ENCODE assay signal across 1 cellular context in the genomic region with DNA sequence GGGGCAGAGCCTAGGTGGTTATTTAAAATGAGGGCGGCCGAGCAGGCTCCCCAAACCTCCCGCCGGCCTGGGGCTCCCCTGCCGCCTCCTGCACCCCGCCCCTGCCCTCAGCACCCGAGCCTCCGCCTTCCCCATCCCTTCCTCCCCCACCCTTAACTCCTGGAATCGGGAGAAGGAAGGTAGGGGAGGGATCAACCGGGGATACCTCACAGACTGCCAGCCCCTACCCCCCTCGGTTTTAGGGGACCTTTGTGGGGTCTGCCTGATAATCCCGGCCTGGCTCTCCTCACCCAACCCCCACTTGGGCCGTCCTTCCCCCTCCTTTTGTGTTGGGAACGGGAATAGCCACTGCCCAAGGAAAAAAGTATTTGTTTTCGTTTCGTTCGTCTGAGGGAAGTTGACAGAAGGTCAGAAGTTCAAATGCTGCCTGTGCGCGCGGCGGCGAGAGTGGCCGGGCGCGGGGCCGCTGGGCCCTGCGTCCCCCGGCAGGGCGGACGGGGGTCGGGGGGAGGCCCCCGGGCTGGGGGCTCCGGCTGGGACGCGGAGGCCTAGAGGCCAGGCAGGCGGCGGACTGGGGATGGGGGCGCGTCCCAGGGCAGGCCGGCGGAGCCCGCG.
TF ChIP-seq lines count a peak whose summit lies in the region.

No MANE protein-coding gene starts in this region.

TF ChIP-seq in HepG2, 621 proteins besides CTCF, POLR2A, EP300 and RAD21 (continued from another document):
- TF ChIP-seq, protein P1, sequence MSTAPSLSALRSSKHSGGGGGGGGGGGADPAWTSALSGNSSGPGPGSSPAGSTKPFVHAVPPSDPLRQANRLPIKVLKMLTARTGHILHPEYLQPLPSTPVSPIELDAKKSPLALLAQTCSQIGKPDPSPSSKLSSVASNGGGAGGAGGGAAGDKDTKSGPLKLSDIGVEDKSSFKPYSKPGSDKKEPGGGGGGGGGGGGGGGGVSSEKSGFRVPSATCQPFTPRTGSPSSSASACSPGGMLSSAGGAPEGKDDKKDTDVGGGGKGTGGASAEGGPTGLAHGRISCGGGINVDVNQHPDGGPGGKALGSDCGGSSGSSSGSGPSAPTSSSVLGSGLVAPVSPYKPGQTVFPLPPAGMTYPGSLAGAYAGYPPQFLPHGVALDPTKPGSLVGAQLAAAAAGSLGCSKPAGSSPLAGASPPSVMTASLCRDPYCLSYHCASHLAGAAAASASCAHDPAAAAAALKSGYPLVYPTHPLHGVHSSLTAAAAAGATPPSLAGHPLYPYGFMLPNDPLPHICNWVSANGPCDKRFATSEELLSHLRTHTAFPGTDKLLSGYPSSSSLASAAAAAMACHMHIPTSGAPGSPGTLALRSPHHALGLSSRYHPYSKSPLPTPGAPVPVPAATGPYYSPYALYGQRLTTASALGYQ (CRISPR knock-in tag; IDR thresholded peaks at IDR 0.05): no peak
- TF ChIP-seq ZNF564 (CRISPR knock-in tag; IDR thresholded peaks at IDR 0.05) (0 out of 2 replicates have a peak, but pooled peaks have one; percentile 25), ZNF3 (CRISPR knock-in tag; IDR thresholded peaks at IDR 0.05) (no peak), KAT7 (CRISPR knock-in tag; IDR thresholded peaks at IDR 0.05; ENCODE audit: borderline replicate concordance) (no peak), ZNF235 (CRISPR knock-in tag; IDR thresholded peaks at IDR 0.05; ENCODE audit: borderline replicate concordance) (no peak), NRL (CRISPR knock-in tag; IDR thresholded peaks at IDR 0.05; ENCODE audit: borderline replicate concordance) (no peak), ZNF747 (CRISPR knock-in tag; IDR thresholded peaks at IDR 0.05; ENCODE audit: borderline replicate concordance) (no peak), ZNF546 (CRISPR knock-in tag; conservative IDR thresholded peaks at IDR 0.05) (peak; percentile 33; the same call in 1 of the 2 replicates), AKAP8 (CRISPR knock-in tag; IDR thresholded peaks at IDR 0.05) (peak; percentile 3; the same call in 1 of the 2 replicates), ZNF44 (CRISPR knock-in tag; IDR thresholded peaks at IDR 0.05) (no peak), ZNF124 (CRISPR knock-in tag; IDR thresholded peaks at IDR 0.05) (no peak), HDAC1 (CRISPR knock-in tag; IDR thresholded peaks at IDR 0.05) (peak; percentile 11; the same call in 1 of the 2 replicates), GABPB1 (CRISPR knock-in tag; IDR thresholded peaks at IDR 0.05) (peak; percentile 9; the same call in 1 of the 2 replicates), ASH2L (IDR thresholded peaks at IDR 0.05; ENCODE audit: insufficient read length, low read depth, low read length) (peak; percentile 7), ZNF891 (CRISPR knock-in tag; IDR thresholded peaks at IDR 0.05) (no peak), BCL6 (CRISPR knock-in tag; IDR thresholded peaks at IDR 0.05) (peak; percentile 66; the same call in 1 of the 2 replicates), PCBP1 (IDR thresholded peaks at IDR 0.05; ENCODE audit: borderline replicate concordance, low read depth, low read length) (0 out of 2 replicates have a peak, but pooled peaks have one; percentile 14), KLF15 (CRISPR knock-in tag; IDR thresholded peaks at IDR 0.05; ENCODE audit: borderline replicate concordance) (peak; percentile 4; the same call in 1 of the 2 replicates), FOSL1 (CRISPR knock-in tag; IDR thresholded peaks at IDR 0.05; ENCODE audit: borderline replicate concordance) (0 out of 2 replicates have a peak, but pooled peaks have one; percentile 1), JARID2 (CRISPR knock-in tag; IDR thresholded peaks at IDR 0.05; ENCODE audit: insufficient replicate concordance) (no peak), ZNF446 (CRISPR knock-in tag; IDR thresholded peaks at IDR 0.05) (0 out of 2 replicates have a peak, but pooled peaks have one; percentile 6), PRPF4 (IDR thresholded peaks at IDR 0.05; ENCODE audit: low read depth, low read length, poor library complexity, severe bottlenecking) (peak; percentile 77), NR2F6 (IDR thresholded peaks at IDR 0.05) (peak; percentile 67; the same call in 1 of the 2 replicates), NR2F6 (CRISPR knock-in tag; IDR thresholded peaks at IDR 0.05) (peak; percentile 73), NR2F1 (CRISPR knock-in tag; IDR thresholded peaks at IDR 0.05) (peak in 1 of 2 experiments; percentile 18; a peak in 2 of 4 replicates)
- TF ChIP-seq, protein P2, sequence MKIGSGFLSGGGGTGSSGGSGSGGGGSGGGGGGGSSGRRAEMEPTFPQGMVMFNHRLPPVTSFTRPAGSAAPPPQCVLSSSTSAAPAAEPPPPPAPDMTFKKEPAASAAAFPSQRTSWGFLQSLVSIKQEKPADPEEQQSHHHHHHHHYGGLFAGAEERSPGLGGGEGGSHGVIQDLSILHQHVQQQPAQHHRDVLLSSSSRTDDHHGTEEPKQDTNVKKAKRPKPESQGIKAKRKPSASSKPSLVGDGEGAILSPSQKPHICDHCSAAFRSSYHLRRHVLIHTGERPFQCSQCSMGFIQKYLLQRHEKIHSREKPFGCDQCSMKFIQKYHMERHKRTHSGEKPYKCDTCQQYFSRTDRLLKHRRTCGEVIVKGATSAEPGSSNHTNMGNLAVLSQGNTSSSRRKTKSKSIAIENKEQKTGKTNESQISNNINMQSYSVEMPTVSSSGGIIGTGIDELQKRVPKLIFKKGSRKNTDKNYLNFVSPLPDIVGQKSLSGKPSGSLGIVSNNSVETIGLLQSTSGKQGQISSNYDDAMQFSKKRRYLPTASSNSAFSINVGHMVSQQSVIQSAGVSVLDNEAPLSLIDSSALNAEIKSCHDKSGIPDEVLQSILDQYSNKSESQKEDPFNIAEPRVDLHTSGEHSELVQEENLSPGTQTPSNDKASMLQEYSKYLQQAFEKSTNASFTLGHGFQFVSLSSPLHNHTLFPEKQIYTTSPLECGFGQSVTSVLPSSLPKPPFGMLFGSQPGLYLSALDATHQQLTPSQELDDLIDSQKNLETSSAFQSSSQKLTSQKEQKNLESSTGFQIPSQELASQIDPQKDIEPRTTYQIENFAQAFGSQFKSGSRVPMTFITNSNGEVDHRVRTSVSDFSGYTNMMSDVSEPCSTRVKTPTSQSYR (CRISPR knock-in tag; IDR thresholded peaks at IDR 0.05; ENCODE audit: borderline replicate concordance): peak; percentile 76; the same call in 1 of the 2 replicates
- TF ChIP-seq, protein P3, sequence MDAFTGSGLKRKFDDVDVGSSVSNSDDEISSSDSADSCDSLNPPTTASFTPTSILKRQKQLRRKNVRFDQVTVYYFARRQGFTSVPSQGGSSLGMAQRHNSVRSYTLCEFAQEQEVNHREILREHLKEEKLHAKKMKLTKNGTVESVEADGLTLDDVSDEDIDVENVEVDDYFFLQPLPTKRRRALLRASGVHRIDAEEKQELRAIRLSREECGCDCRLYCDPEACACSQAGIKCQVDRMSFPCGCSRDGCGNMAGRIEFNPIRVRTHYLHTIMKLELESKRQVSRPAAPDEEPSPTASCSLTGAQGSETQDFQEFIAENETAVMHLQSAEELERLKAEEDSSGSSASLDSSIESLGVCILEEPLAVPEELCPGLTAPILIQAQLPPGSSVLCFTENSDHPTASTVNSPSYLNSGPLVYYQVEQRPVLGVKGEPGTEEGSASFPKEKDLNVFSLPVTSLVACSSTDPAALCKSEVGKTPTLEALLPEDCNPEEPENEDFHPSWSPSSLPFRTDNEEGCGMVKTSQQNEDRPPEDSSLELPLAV (CRISPR knock-in tag; conservative IDR thresholded peaks at IDR 0.05; ENCODE audit: low read depth): no peak
- TF ChIP-seq, protein P4, sequence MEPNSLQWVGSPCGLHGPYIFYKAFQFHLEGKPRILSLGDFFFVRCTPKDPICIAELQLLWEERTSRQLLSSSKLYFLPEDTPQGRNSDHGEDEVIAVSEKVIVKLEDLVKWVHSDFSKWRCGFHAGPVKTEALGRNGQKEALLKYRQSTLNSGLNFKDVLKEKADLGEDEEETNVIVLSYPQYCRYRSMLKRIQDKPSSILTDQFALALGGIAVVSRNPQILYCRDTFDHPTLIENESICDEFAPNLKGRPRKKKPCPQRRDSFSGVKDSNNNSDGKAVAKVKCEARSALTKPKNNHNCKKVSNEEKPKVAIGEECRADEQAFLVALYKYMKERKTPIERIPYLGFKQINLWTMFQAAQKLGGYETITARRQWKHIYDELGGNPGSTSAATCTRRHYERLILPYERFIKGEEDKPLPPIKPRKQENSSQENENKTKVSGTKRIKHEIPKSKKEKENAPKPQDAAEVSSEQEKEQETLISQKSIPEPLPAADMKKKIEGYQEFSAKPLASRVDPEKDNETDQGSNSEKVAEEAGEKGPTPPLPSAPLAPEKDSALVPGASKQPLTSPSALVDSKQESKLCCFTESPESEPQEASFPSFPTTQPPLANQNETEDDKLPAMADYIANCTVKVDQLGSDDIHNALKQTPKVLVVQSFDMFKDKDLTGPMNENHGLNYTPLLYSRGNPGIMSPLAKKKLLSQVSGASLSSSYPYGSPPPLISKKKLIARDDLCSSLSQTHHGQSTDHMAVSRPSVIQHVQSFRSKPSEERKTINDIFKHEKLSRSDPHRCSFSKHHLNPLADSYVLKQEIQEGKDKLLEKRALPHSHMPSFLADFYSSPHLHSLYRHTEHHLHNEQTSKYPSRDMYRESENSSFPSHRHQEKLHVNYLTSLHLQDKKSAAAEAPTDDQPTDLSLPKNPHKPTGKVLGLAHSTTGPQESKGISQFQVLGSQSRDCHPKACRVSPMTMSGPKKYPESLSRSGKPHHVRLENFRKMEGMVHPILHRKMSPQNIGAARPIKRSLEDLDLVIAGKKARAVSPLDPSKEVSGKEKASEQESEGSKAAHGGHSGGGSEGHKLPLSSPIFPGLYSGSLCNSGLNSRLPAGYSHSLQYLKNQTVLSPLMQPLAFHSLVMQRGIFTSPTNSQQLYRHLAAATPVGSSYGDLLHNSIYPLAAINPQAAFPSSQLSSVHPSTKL (CRISPR knock-in tag; IDR thresholded peaks at IDR 0.05): peak; percentile 6; the same call in 1 of the 2 replicates
- TF ChIP-seq, protein P5, sequence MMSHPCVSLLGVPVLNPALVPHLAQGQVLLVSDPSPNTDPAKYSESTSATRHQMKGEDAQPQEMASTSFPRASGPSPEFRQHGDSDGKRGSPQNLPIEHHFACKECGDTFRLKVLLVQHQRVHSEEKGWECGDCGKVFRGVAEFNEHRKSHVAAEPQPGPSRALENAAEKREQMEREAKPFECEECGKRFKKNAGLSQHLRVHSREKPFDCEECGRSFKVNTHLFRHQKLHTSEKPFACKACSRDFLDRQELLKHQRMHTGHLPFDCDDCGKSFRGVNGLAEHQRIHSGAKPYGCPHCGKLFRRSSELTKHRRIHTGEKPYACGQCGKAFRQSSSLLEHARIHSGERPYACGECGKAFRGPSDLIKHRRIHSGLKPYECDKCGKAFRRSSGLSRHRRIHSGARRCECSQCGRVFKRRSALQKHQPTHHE (CRISPR knock-in tag; IDR thresholded peaks at IDR 0.05; ENCODE audit: borderline replicate concordance): no peak
- TF ChIP-seq, protein P6, sequence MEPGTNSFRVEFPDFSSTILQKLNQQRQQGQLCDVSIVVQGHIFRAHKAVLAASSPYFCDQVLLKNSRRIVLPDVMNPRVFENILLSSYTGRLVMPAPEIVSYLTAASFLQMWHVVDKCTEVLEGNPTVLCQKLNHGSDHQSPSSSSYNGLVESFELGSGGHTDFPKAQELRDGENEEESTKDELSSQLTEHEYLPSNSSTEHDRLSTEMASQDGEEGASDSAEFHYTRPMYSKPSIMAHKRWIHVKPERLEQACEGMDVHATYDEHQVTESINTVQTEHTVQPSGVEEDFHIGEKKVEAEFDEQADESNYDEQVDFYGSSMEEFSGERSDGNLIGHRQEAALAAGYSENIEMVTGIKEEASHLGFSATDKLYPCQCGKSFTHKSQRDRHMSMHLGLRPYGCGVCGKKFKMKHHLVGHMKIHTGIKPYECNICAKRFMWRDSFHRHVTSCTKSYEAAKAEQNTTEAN (CRISPR knock-in tag; conservative IDR thresholded peaks at IDR 0.05): no peak
- TF ChIP-seq, protein P7, sequence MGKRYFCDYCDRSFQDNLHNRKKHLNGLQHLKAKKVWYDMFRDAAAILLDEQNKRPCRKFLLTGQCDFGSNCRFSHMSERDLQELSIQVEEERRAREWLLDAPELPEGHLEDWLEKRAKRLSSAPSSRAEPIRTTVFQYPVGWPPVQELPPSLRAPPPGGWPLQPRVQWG (CRISPR knock-in tag; IDR thresholded peaks at IDR 0.05; ENCODE audit: borderline replicate concordance, low read depth): no peak
- TF ChIP-seq, protein P8, sequence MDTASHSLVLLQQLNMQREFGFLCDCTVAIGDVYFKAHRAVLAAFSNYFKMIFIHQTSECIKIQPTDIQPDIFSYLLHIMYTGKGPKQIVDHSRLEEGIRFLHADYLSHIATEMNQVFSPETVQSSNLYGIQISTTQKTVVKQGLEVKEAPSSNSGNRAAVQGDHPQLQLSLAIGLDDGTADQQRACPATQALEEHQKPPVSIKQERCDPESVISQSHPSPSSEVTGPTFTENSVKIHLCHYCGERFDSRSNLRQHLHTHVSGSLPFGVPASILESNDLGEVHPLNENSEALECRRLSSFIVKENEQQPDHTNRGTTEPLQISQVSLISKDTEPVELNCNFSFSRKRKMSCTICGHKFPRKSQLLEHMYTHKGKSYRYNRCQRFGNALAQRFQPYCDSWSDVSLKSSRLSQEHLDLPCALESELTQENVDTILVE (CRISPR knock-in tag; IDR thresholded peaks at IDR 0.05): no peak
- TF ChIP-seq, protein P9, sequence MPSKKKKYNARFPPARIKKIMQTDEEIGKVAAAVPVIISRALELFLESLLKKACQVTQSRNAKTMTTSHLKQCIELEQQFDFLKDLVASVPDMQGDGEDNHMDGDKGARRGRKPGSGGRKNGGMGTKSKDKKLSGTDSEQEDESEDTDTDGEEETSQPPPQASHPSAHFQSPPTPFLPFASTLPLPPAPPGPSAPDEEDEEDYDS (CRISPR knock-in tag; IDR thresholded peaks at IDR 0.05): no peak
- TF ChIP-seq, protein P10, sequence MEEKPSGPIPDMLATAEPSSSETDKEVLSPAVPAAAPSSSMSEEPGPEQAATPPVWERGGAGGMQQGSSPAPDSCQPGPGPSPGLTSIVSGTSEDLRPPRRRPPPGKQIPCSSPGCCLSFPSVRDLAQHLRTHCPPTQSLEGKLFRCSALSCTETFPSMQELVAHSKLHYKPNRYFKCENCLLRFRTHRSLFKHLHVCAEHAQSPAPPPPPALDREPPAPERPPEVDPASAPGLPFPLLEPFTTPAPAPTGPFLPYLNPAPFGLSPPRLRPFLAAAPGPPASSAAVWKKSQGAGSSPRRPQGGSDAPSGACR (CRISPR knock-in tag; IDR thresholded peaks at IDR 0.05): no peak
- TF ChIP-seq, protein P11, sequence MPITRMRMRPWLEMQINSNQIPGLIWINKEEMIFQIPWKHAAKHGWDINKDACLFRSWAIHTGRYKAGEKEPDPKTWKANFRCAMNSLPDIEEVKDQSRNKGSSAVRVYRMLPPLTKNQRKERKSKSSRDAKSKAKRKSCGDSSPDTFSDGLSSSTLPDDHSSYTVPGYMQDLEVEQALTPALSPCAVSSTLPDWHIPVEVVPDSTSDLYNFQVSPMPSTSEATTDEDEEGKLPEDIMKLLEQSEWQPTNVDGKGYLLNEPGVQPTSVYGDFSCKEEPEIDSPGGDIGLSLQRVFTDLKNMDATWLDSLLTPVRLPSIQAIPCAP (CRISPR knock-in tag; IDR thresholded peaks at IDR 0.05; ENCODE audit: low read depth): no peak
TF ChIP-seq in HepG2: peak in this region for 38.
